18 cellular contexts compared by ENCODE assay signal in the genomic region with DNA sequence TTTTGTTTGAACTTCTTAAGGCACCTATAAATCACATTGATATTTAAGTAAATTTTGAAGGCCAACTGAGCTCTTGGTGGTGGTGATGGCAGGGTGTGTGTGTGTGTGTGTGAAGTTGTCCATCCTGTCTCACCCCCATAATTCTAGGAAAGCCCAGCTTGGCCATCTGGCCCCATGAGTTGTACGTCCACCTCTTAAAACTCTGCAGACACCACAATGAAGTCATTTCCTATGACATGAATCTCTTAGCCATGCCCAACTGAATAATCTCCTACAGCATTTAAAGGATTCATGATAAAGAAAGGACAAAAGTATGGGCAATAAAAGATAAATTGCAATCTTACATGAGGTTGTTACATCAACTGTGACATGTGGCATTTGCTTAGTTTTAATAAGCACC.
"Had no signal": no experiment of that assay in that cellular context is flagged by ENCODE, and none has a peak within 500 bp of the region (broad histone marks: within the 10 kb centered on the region; RNA-seq: fewer than 3 reads in every experiment).

No MANE protein-coding gene starts in this region.

- H3K36me3 ChIP-seq: brain microvascular endothelial cell, left lung, sigmoid colon, upper lobe of left lung had no signal

- DNase-seq: activated CD4-positive, alpha-beta T cell treated with anti-CD3 and anti-CD28 coated beads for 48 hours; activated CD8-positive, alpha-beta memory T cell treated with anti-CD3 and anti-CD28 coated beads for 24 hours; amniotic stem cell; brain microvascular endothelial cell; endodermal cell; heart left ventricle; left lung; sigmoid colon; stimulated activated CD4-positive, alpha-beta T cell treated with anti-CD3 and anti-CD28 coated beads, Interleukin-4, amount 100 ng/mL, for 1 hour; stimulated activated CD8-positive, alpha-beta memory T cell treated with anti-CD3 and anti-CD28 coated beads, Interleukin-4, amount 100 ng/mL, for 48 hours; stimulated activated naive CD8-positive, alpha-beta T cell treated with anti-CD3 and anti-CD28 coated beads, Interleukin-15, Interleukin-2, amounts not matched to agents 100 U/mL and 50 U/mL, for 24 hours; T-cell; T1000; upper lobe of left lung had no signal

- ATAC-seq: activated naive CD4-positive, alpha-beta T cell treated with anti-CD3 and anti-CD28 coated beads, Interleukin-2, amount 50 U/mL, for 72 hours; left lung; natural killer cell treated with Interleukin-12 subunit alpha and Interleukin-12 subunit beta and Interleukin-15 and Interleukin-18, amount 100 ng/mL, for 72 hours; stimulated activated naive CD8-positive, alpha-beta T cell treated with anti-CD3 and anti-CD28 coated beads, Interleukin-15, Interleukin-2, amounts not matched to agents 100 U/mL and 50 U/mL, for 24 hours; T-cell had no signal

- H3K9me3 ChIP-seq: heart left ventricle, left lung, sigmoid colon, suprapubic skin, upper lobe of left lung had no signal

- H3K27ac ChIP-seq: brain microvascular endothelial cell, heart left ventricle, left lung, suprapubic skin, upper lobe of left lung had no signal

- H3K4me3 ChIP-seq: heart left ventricle, left lung, sigmoid colon, suprapubic skin, upper lobe of left lung had no signal

- FAIRE-seq: keratinocyte had no signal

- H3K27me3 ChIP-seq: brain microvascular endothelial cell, heart left ventricle, left lung, sigmoid colon, suprapubic skin, upper lobe of left lung had no signal
